ENCODE assay signal across 8 cellular contexts in the genomic region with DNA sequence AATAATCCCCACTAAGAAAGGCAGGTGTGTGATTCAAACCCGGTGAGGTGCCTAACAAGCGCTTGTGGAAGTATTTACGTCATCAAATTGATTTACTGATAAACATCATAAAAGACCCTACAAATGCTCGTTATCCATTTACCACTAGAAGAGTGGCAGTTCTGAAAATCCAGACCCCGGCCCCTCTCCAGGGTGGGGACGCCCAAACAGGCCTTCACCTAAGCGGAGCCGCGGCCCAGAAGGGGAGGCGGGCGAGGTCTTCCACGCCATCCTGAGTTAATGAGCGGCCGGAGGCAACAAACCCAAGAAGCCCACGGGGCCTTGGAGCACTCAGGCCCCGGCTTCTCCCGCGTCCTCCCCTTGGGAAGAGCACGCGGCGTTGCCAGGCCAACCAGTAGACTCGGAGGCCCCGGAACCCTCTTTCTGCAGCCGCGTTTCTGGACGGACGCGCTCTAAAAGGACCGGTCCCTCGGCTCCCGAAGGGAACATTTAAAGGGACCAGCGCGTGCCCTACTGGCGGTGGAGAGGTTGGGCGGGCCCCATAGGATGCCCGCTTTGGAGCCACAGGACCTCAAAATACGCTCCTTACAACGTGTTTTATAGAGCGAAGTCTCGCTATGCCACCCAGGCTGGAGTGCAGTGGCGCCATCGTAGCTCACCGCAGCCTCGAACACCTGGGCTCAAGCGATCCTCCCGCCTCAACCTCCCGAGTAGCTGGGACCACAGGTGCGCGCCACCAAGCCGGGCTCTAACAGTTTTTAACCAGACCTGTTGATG. TPM values are rescaled to one million over a fixed set of nuclear protein-coding genes. Genes with fewer than 3 reads are reported as not detected.
DNase-seq lines count a peak whose midpoint lies in the region; ATAC-seq lines count a peak whose summit lies in the region.

No MANE protein-coding gene starts in this region.

- peak overlapping the region; percentile 70 for H3K4me3 Mint-ChIP-seq in T-helper 2 cell treated with Interferon-gamma antibody and Interleukin-4, amounts not matched to agents 5 μg/mL and 100 μg/mL, for 36 hours

- peak overlapping the region; percentile 75 for H3K4me3 ChIP-seq in skeletal muscle cell (ENCODE audit: low read depth, low read length)

- peaks cover 1% of the 10 kb centered on the region for H3K36me3 Mint-ChIP-seq in T-helper 2 cell treated with Interferon-gamma antibody and Interleukin-4, amounts not matched to agents 5 μg/mL and 100 μg/mL, for 36 hours (ENCODE audit: low read depth)

- H3K27me3 Mint-ChIP-seq in T-helper 2 cell treated with Interferon-gamma antibody and Interleukin-4, amounts not matched to agents 5 μg/mL and 100 μg/mL, for 36 hours (ENCODE audit: low read depth), result peaks cover 42% of the 10 kb centered on the region

- peaks cover 17% of the 10 kb centered on the region for H3K4me1 Mint-ChIP-seq in T-helper 2 cell treated with Interferon-gamma antibody and Interleukin-4, amounts not matched to agents 5 μg/mL and 100 μg/mL, for 36 hours (ENCODE audit: low read depth)

- no peaks in the 10 kb centered on the region for H3K9me3 Mint-ChIP-seq in T-helper 2 cell treated with Interferon-gamma antibody and Interleukin-4, amounts not matched to agents 5 μg/mL and 100 μg/mL, for 36 hours

- DNase-seq in Caki2 (ENCODE audit: low read depth) (peak; percentile 74), HK-2 (ENCODE audit: unreplicated experiment) (peak; percentile 85), cerebellar cortex (ENCODE audit: low spot score) (peak; percentile 89), iris pigment epithelial cell (ENCODE audit: low read depth) (peak; percentile 87), skeletal muscle cell (ENCODE audit: low read depth) (peak; percentile 57)
- peak; percentile 42 for DNase-seq in T-helper 2 cell treated with Interferon-gamma antibody and Interleukin-4, amounts not matched to agents 5 μg/mL and 100 μg/mL, for 36 hours (ENCODE audit: low spot score)

- no peak overlapping the region for H3K27ac Mint-ChIP-seq in T-helper 2 cell treated with Interferon-gamma antibody and Interleukin-4, amounts not matched to agents 5 μg/mL and 100 μg/mL, for 36 hours

- ATAC-seq in HG02642 (IDR thresholded peaks at IDR 0.05; ENCODE audit: poor library complexity, unreplicated experiment) (no peak), GM19328 (IDR thresholded peaks at IDR 0.05; ENCODE audit: unreplicated experiment) (no peak)

- in situ Hi-C loops in Caki2 (cut with HindIII; ENCODE audit: low pct_unique_long_range_greater_than_20kb, low sequenced_read_pairs), result no loop called here

RNA-seq across cellular contexts. Expression of a gene that starts 3.5 kb away (rescaled TPM):
- total RNA-seq in Caki2 (2014; rRNA removed; shearing (Covaris generic); ENCODE audit: low replicate concordance), result 0.58 and 3.7 TPM in 2 replicates

RNA-seq across cellular contexts. Expression of a gene that starts 11.6 kb away (rescaled TPM):
- 34.1 and 36.5 TPM in 2 replicates for total RNA-seq in Caki2 (2014; rRNA removed; shearing (Covaris generic); ENCODE audit: low replicate concordance)
